ENCODE assay signal across 8 cellular contexts in genomic region chr12:122067966-122068365, GRCh38. TPM values are rescaled to one million over a fixed set of nuclear protein-coding genes. Genes with fewer than 3 reads are reported as not detected.
DNase-seq lines count a peak whose midpoint lies in the region; ATAC-seq and TF ChIP-seq lines count a peak whose summit lies in the region.
"Had no signal": no experiment of that assay in that cellular context is flagged by ENCODE, and none has a peak within 500 bp of the region (broad histone marks: within the 10 kb centered on the region; RNA-seq: fewer than 3 reads in every experiment).

No MANE protein-coding gene starts in this region.

- DNase-seq in RPMI8226 (peak; percentile 70), fibroblast of mammary gland (ENCODE audit: low read depth) (peak; percentile 58), upper lobe of right lung (no peak), kidney glomerular epithelial cell (lab: John Stamatoyannopoulos, UW) (no peak), epidermal melanocyte (ENCODE audit: insufficient read length, low spot score) (no peak)

- H3K27ac ChIP-seq in upper lobe of right lung, result peak overlapping the region; percentile 11
- H3K27ac ChIP-seq: SK-N-MC had no signal

- no peaks in the 10 kb centered on the region for H3K27me3 ChIP-seq in upper lobe of right lung

- no peaks in the 10 kb centered on the region for H3K9me3 ChIP-seq in upper lobe of right lung

- TF ChIP-seq CTCF in fibroblast of mammary gland (conservative IDR thresholded peaks at IDR 0.05; ENCODE audit: control insufficient read depth, insufficient read depth, low read depth, low read length) (no peak), upper lobe of right lung (IDR thresholded peaks at IDR 0.05) (no peak)

- peaks cover 30% of the 10 kb centered on the region for H3K4me1 ChIP-seq in upper lobe of right lung

- ATAC-seq in GM18868 (IDR thresholded peaks at IDR 0.05; ENCODE audit: unreplicated experiment) (peak; percentile 78), HG02678 (IDR thresholded peaks at IDR 0.05; ENCODE audit: unreplicated experiment) (peak; percentile 90), upper lobe of right lung (no peak)

- intact Hi-C loops in upper lobe of right lung (cut with DNase I), result no loop called here

- no peaks in the 10 kb centered on the region for H3K36me3 ChIP-seq in upper lobe of right lung

- H3K4me3 ChIP-seq in fibroblast of mammary gland (ENCODE audit: control insufficient read depth, low read depth, low read length), result no peak overlapping the region
- H3K4me3 ChIP-seq in upper lobe of right lung, result no peak overlapping the region
- H3K4me3 ChIP-seq: SK-N-MC had no signal

RNA-seq across cellular contexts. Expression of gene MLXIP, which starts 10.6 kb away (rescaled TPM):
- 57.4 TPM for total RNA-seq in upper lobe of right lung

RNA-seq across cellular contexts. Expression of gene BCL7A, which starts 46.3 kb away (rescaled TPM):
- 11.4 TPM for total RNA-seq in upper lobe of right lung

Comparison
In these comparisons a context has a peak if more than half of its experiments do, and no peak if none do; other contexts are left out.
1. DNase-seq: peak in RPMI8226 (single experiment) and fibroblast of mammary gland (single experiment); none in upper lobe of right lung (single experiment), kidney glomerular epithelial cell (single experiment) and epidermal melanocyte (single experiment).